In the genomic region with DNA sequence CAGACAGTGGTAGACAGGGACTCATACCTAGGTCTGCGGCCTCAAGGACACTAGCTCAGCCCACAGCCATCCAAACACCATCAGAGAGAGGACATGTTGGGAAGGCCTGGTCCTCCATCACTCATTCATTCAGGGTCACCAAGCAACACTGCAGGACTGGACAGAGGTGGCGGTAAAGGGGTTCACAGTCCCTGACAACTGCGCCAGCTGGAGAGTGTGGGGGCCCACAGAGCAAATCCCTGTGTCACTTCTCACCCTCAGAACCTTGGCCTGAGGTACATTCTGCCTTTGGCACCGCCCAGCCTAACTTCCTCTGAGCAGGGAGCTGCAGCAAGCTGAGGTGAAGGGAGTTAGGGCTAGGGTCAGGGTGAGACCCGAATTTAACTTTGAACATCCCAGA, we compare ENCODE assay signal across 26 cellular contexts.
"Had no signal": no experiment of that assay in that cellular context is flagged by ENCODE, and none has a peak within 500 bp of the region (broad histone marks: within the 10 kb centered on the region; RNA-seq: fewer than 3 reads in every experiment).

No MANE protein-coding gene starts in this region.

- DNase-seq: effector CD8-positive, alpha-beta T cell; endodermal cell; foreskin keratinocyte; heart left ventricle; hippocampal formation; kidney glomerular epithelial cell; left ventricle myocardium superior; lower lobe of right lung; midbrain; naive thymus-derived CD8-positive, alpha-beta T cell; nephron progenitor cell; occipital lobe; ovary; posterior cingulate gyrus; psoas muscle; right cardiac atrium; sigmoid colon; stimulated activated CD4-positive, alpha-beta T cell treated with anti-CD3 and anti-CD28 coated beads, Interleukin-4, amount 100 ng/mL, for 4 hours; stimulated activated naive B cell treated with anti-CD40 and anti-IgM and Interleukin-4, amounts not matched to agents 10 μg/mL and 1 μg/mL and 100 μg/mL, for 72 hours had no signal

- H3K27ac ChIP-seq: colonic mucosa, epithelial cell of prostate, esophagus muscularis mucosa, foreskin keratinocyte, gastroesophageal sphincter, heart left ventricle, lower lobe of right lung, ovary, psoas muscle, sigmoid colon, thoracic aorta, tibial nerve, vagina had no signal

- H3K9me3 ChIP-seq: colonic mucosa, esophagus muscularis mucosa, gastroesophageal sphincter, heart left ventricle, lower lobe of right lung, ovary, psoas muscle, sigmoid colon, thoracic aorta, tibial nerve, vagina had no signal

- H3K4me1 ChIP-seq: foreskin keratinocyte, gastroesophageal sphincter, lower lobe of right lung, psoas muscle, tibial nerve, vagina had no signal

- H3K36me3 ChIP-seq: colonic mucosa, esophagus muscularis mucosa, gastroesophageal sphincter, heart left ventricle, lower lobe of right lung, ovary, sigmoid colon, thoracic aorta, tibial nerve, vagina had no signal

- ATAC-seq: foreskin keratinocyte; gastroesophageal sphincter; heart left ventricle; left ventricle myocardium superior; lower lobe of right lung; naive thymus-derived CD8-positive, alpha-beta T cell; psoas muscle; right cardiac atrium; stimulated activated naive B cell treated with anti-CD40 and anti-IgM and Interleukin-4, amounts not matched to agents 10 μg/mL and 1 μg/mL and 100 μg/mL, for 72 hours had no signal

- H3K4me3 ChIP-seq: colonic mucosa, esophagus muscularis mucosa, gastroesophageal sphincter, heart left ventricle, lower lobe of right lung, ovary, psoas muscle, sigmoid colon, thoracic aorta, tibial nerve, vagina had no signal

- H3K27me3 ChIP-seq: colonic mucosa, esophagus muscularis mucosa, foreskin keratinocyte, gastroesophageal sphincter, heart left ventricle, ovary, sigmoid colon, tibial nerve, vagina had no signal
